ENCODE assay signal across 7 cellular contexts in the genomic region with DNA sequence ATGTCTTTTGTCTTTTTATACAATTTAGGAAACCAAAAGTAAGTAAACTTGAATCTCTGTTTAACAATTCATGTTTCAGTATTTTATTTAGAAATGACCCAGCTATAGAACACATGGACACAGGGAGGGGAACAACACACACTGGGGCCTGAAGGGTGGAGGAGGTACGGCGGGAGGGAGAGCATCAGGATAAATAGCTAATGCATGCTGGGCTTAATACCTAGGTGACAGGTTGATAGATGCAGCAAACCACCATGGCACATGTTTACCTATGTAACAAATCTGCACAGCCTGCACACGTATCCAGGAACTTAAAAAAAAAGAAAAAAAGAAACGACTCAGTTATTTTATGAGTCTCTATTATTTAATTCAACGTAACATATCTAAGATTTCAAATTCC.
DNase-seq lines count a peak whose midpoint lies in the region; FAIRE-seq and TF ChIP-seq lines count a peak whose summit lies in the region.
"Not testable (repeated sequence)": the region's sequence is repeated elsewhere in the genome, so short reads cannot be mapped to it uniquely, and the experiment has no call there.

No MANE protein-coding gene starts in this region.

- peak; percentile 43 for DNase-seq in COR-L47 (lab: John Stamatoyannopoulos, UW)
- peak; percentile 61 for DNase-seq in NCI-H1417 treated with DMSO at 0.1 percent for 48 hours (lab: John Stamatoyannopoulos, UW)
- DNase-seq in NCI-H2081 treated with DMSO at 0.1 percent for 48 hours (lab: John Stamatoyannopoulos, UW) = peak; percentile 77
- DNase-seq in NCI-H69 (lab: John Stamatoyannopoulos, UW) = peak; percentile 93
- DNase-seq in NCI-H82 treated with DMSO at 0.1 percent for 48 hours (lab: John Stamatoyannopoulos, UW; ENCODE audit: unreplicated experiment) = peak; percentile 3

- peak; percentile 24 for TF ChIP-seq EP300 in neural cell (conservative IDR thresholded peaks at IDR 0.05; ENCODE audit: poor library complexity, severe bottlenecking)

- not testable (repeated sequence) for H4K20me1 ChIP-seq in neural cell (ENCODE audit: insufficient read depth)

- not testable (repeated sequence) for H3K27me3 ChIP-seq in neural cell (ENCODE audit: insufficient read depth, low read depth, low read length)

- H2AFZ ChIP-seq in neural cell (ENCODE audit: low read depth, low read length) = not testable (repeated sequence)

- FAIRE-seq in islet of Langerhans (lab: Jason Lieb, UNC) = peak; percentile 47

- H3K79me2 ChIP-seq in neural cell (replicated peaks; ENCODE audit: insufficient read depth, low read length) = not testable (repeated sequence)

- H3K36me3 ChIP-seq in neural cell (ENCODE audit: insufficient read depth, low read length) = not testable (repeated sequence)

- H3K4me2 ChIP-seq in neural cell (ENCODE audit: low read length) = not testable (repeated sequence)

- not testable (repeated sequence) for TF ChIP-seq RAD21 in neural cell (conservative IDR thresholded peaks at IDR 0.05)

- H3K27ac ChIP-seq in neural cell (ENCODE audit: low read length) = not testable (repeated sequence)

- not testable (repeated sequence) for TF ChIP-seq CTCF in neural cell (IDR thresholded peaks at IDR 0.05; ENCODE audit: poor library complexity, severe bottlenecking)

- not testable (repeated sequence) for H3K9me2 ChIP-seq in neural cell (ENCODE audit: insufficient read depth, low read length)

- H3K4me3 ChIP-seq in neural cell (ENCODE audit: low read length) = not testable (repeated sequence)

- H3K9ac ChIP-seq in neural cell (ENCODE audit: low read length) = not testable (repeated sequence)

- not testable (repeated sequence) for H3F3A ChIP-seq in neural cell (ENCODE audit: insufficient read depth, low read length, poor library complexity, severe bottlenecking)

- not testable (repeated sequence) for H3K9me3 ChIP-seq in neural cell (ENCODE audit: low read length)

TF ChIP-seq in neural cell, 6 proteins besides CTCF, POLR2A, EP300 and RAD21:
- peak; percentile 73 for TF ChIP-seq POLR2AphosphoS5 (IDR thresholded peaks at IDR 0.05)

Comparison
In these comparisons a context has a peak if more than half of its experiments do, and no peak if none do; other contexts are left out.
1. DNase-seq: peak in every context shown above with its lines; median percentile 93 in NCI-H69; 77 in NCI-H2081 treated with DMSO at 0.1 percent for 48 hours; 61 in NCI-H1417 treated with DMSO at 0.1 percent for 48 hours; 43 in COR-L47; 3 in NCI-H82 treated with DMSO at 0.1 percent for 48 hours.